In genomic region chr20:3795511-3796468, GRCh38 we compare ENCODE assay signal across 8 cellular contexts. TPM values are rescaled to one million over a fixed set of nuclear protein-coding genes. Genes with fewer than 3 reads are reported as not detected.
DNase-seq lines count a peak whose midpoint lies in the region; ATAC-seq, FAIRE-seq and TF ChIP-seq lines count a peak whose summit lies in the region.

CDC25B (plus strand) TSS chr20:3796310; CDS start chr20:3796532, 222 bp downstream.

- H3K9ac ChIP-seq in HUES48 (ENCODE audit: low read depth, low read length) (peak within 1 kb of the TSS; percentile 32), H1 (replicated peaks in 1 of 4; ENCODE audit: extremely low read depth in 1 of 4, low read depth in 3 of 4, low read length in 3 of 4) (peak within 1 kb of the TSS in 2 of 4 experiments; percentile 23 to 74; a peak in 5 of 7 replicates), mesendoderm (ENCODE audit: low read length) (peak within 1 kb of the TSS; percentile 89)

- H4K20me1 ChIP-seq in H1 (replicated peaks in 1 of 2; ENCODE audit: control insufficient read depth in 1 of 2, insufficient read depth in 2 of 2, low read length in 2 of 2), result peaks cover 0 to 3% of the 10 kb centered on the region in 2 experiments

- H3K23ac ChIP-seq in H1 (ENCODE audit: insufficient read length) (no peak within 1 kb of the TSS), mesendoderm (ENCODE audit: low read length) (peak within 1 kb of the TSS; percentile 66)

- H3K27me3 ChIP-seq in HUES48 (ENCODE audit: control insufficient read depth, insufficient read depth, low read length) (no peaks in the 10 kb centered on the region), H1 (replicated peaks in 1 of 4; ENCODE audit: control insufficient read depth in 3 of 4, extremely low read depth in 1 of 4, insufficient read depth in 3 of 4, low read length in 3 of 4) (peaks cover 0 to 3% (median 0%) of the 10 kb centered on the region in 4 experiments; a peak in 1 of 7 replicates), mesendoderm (ENCODE audit: insufficient read depth, low read length, poor library complexity) (no peaks in the 10 kb centered on the region)

- H2BK15ac ChIP-seq in H1 (ENCODE audit: low read length) (peak within 1 kb of the TSS; percentile 88; the same call in 1 of the 2 replicates), mesendoderm (replicated peaks; ENCODE audit: low read depth) (no peak within 1 kb of the TSS)

- peak within 1 kb of the TSS; percentile 63 to 98 for H3K4me2 ChIP-seq in H1 (ENCODE audit: insufficient read depth in 1 of 2, low read depth in 2 of 2, low read length in 2 of 2)
- H3K4me2 ChIP-seq in mesendoderm (ENCODE audit: low read length), result peak within 1 kb of the TSS; percentile 99

- H3K79me1 ChIP-seq in H1 (ENCODE audit: low read depth, low read length) (no peaks in the 10 kb centered on the region; the same call in 1 of the 2 replicates), mesendoderm (ENCODE audit: low read length) (peaks cover 1% of the 10 kb centered on the region)

- H2BK20ac ChIP-seq in H1 (ENCODE audit: low read length), result 0 out of 2 replicates have a peak within 1 kb of the TSS, but pooled peaks have one; percentile 21

- no peak for FAIRE-seq in H1 (lab: Jason Lieb, UNC)

- H3K4me3 ChIP-seq in HUES48 (ENCODE audit: low read depth, low read length) (peak within 1 kb of the TSS; percentile 65), H1 (ENCODE audit: extremely low read depth in 1 of 4, insufficient read depth in 2 of 4, low read depth in 3 of 4, low read length in 4 of 4) (peak within 1 kb of the TSS; percentile 30 to 85 (median 75)), mesendoderm (ENCODE audit: low read length) (peak within 1 kb of the TSS; percentile 68)

- ATAC-seq in GM21390 (IDR thresholded peaks at IDR 0.05; ENCODE audit: unreplicated experiment), result peak; percentile 66

- no peak within 1 kb of the TSS for H3K14ac ChIP-seq in H1 (ENCODE audit: insufficient read length)

- H3K23me2 ChIP-seq in H1 (ENCODE audit: low read depth, low read length), result peaks cover 9% of the 10 kb centered on the region; the same call in 1 of the 2 replicates

- H3K27ac ChIP-seq in HUES48 (ENCODE audit: low read depth, low read length) (peak within 1 kb of the TSS; percentile 48), H1 (ENCODE audit: low read depth, low read length) (peak within 1 kb of the TSS; percentile 61; the same call in 1 of the 2 replicates), mesendoderm (ENCODE audit: low read depth, low read length) (peak within 1 kb of the TSS; percentile 42)

- peak within 1 kb of the TSS; percentile 80; the same call in 1 of the 2 replicates for H2AFZ ChIP-seq in H1 (ENCODE audit: low read length)

- H2BK120ac ChIP-seq in H1 (replicated peaks; ENCODE audit: low read depth, low read length), result no peak within 1 kb of the TSS
- H2BK120ac ChIP-seq in mesendoderm (ENCODE audit: low read depth, low read length), result no peak within 1 kb of the TSS

- peak within 1 kb of the TSS; percentile 60; the same call in 1 of the 2 replicates for H2BK12ac ChIP-seq in H1 (ENCODE audit: low read depth, low read length)

- H4K8ac ChIP-seq in H1 (ENCODE audit: extremely low read depth, insufficient read depth, low read length), result peak within 1 kb of the TSS; percentile 57; the same call in 1 of the 2 replicates
- H4K8ac ChIP-seq in mesendoderm (ENCODE audit: low read depth, low read length), result no peak within 1 kb of the TSS

- H3K18ac ChIP-seq in H1 (ENCODE audit: extremely low read depth, low read length), result peak within 1 kb of the TSS; percentile 96
- peak within 1 kb of the TSS; percentile 86 for H3K18ac ChIP-seq in mesendoderm (ENCODE audit: low read length)

- POLR2A ChIA-PET in H1 (lab: Charles Lee; ENCODE audit: partially characterized antibody), result interaction anchor here (1.0 to 1.3 kb wide), 7 partner anchors 8 to 93 kb away, joined by 3 to 6 read pairs (median 4); partner anchors contain the start of genes ADISSP, CENPB, PANK2 and SPEF1

- H3K9me3 ChIP-seq in HUES48 (ENCODE audit: control insufficient read depth, insufficient read depth, low read length) (no peaks in the 10 kb centered on the region), H1 (ENCODE audit: insufficient read depth in 2 of 2, low read depth in 1 of 2, low read length in 1 of 2) (no peaks in the 10 kb centered on the region)

- peak within 1 kb of the TSS; percentile 55 for H4K5ac ChIP-seq in H1 (ENCODE audit: insufficient read length, low read depth, low read length)
- H4K5ac ChIP-seq in mesendoderm (ENCODE audit: low read length), result no peak within 1 kb of the TSS

- H3K56ac ChIP-seq in H1 (replicated peaks; ENCODE audit: insufficient read length, low read depth, low read length) (peak within 1 kb of the TSS; percentile 89), mesendoderm (ENCODE audit: low read length) (peak within 1 kb of the TSS; percentile 98)

- WGBS in H1 (ENCODE audit: extremely low coverage in 1 of 2, insufficient coverage in 1 of 2, insufficient read length in 1 of 2, insufficient replicate concordance in 2 of 2, low coverage in 1 of 2, low lambda C conversion rate in 2 of 2, missing lambda C conversion rate in 1 of 2), 2 experiments, result 3% methylated on average over 47 of the region's 69 CpGs; no CpG with 5 or more reads in 1 of the 2 experiments
- no CpG with 5 or more reads among the region's 69 CpGs for WGBS in mesendoderm (ENCODE audit: extremely low coverage, insufficient coverage, low lambda C conversion rate)

- TF ChIP-seq CTCF in H1 (IDR thresholded peaks at IDR 0.05; ENCODE audit: control extremely low read depth in 1 of 3, insufficient read depth in 1 of 3, low read depth in 1 of 3, low read length in 3 of 3), result peak in 2 of 3 experiments; percentile 23 to 45; a peak in 2 of 4 replicates

- H3K4ac ChIP-seq in H1 (replicated peaks; ENCODE audit: insufficient read length, low read depth, low read length) (peak within 1 kb of the TSS; percentile 88), mesendoderm (ENCODE audit: low read depth, low read length) (peak within 1 kb of the TSS; percentile 66)

- H3K4me1 ChIP-seq in HUES48 (ENCODE audit: control insufficient read depth, insufficient read depth, low read length) (peaks cover 30% of the 10 kb centered on the region), H1 (replicated peaks in 1 of 4; ENCODE audit: control insufficient read depth in 3 of 4, insufficient read depth in 4 of 4, low read length in 3 of 4) (peaks cover 5 to 32% (median 25%) of the 10 kb centered on the region in 4 experiments), mesendoderm (ENCODE audit: control insufficient read depth, low read depth, low read length) (peaks cover 13% of the 10 kb centered on the region)

- H2BK5ac ChIP-seq in H1 (ENCODE audit: low read depth, low read length) (peak within 1 kb of the TSS; percentile 90; the same call in 1 of the 2 replicates), mesendoderm (ENCODE audit: low read length) (peak within 1 kb of the TSS; percentile 49)

- CTCF ChIA-PET in H1 (lab: Charles Lee; ENCODE audit: partially characterized antibody), result interaction anchor here (0.8 to 2.6 kb wide), 3 partner anchors 10 to 59 kb away, joined by 3 to 16 read pairs (median 9); no protein-coding TSS in a partner anchor

- H3K79me2 ChIP-seq in H1 (ENCODE audit: control insufficient read depth in 1 of 2, insufficient read depth in 2 of 2, low read length in 2 of 2), result no peaks in the 10 kb centered on the region; a peak in 1 of 4 replicates
- H3K79me2 ChIP-seq in mesendoderm (ENCODE audit: control insufficient read depth, insufficient read depth, low read length), result no peaks in the 10 kb centered on the region

- peak; percentile 17 to 32; a peak in 2 of 4 replicates for TF ChIP-seq RAD21 in H1 (IDR thresholded peaks at IDR 0.05 in 1 of 2, conservative IDR thresholded peaks at IDR 0.05 in 1 of 2; ENCODE audit: low read depth in 2 of 2, low read length in 2 of 2)

- H2AK5ac ChIP-seq in H1 (ENCODE audit: low read depth, low read length) (no peak within 1 kb of the TSS), mesendoderm (ENCODE audit: low read length) (peak within 1 kb of the TSS; percentile 45)

- DNase-seq in COR-L47 (lab: John Stamatoyannopoulos, UW), result peak; percentile 95
- DNase-seq in NOMO-1 treated with dmso at 0.1 percent for 144 hours (lab: John Stamatoyannopoulos, UW; ENCODE audit: unreplicated experiment), result peak; percentile 71
- peak; percentile 74 to 80 for DNase-seq in activated CD8-positive, alpha-beta memory T cell treated with anti-CD3 and anti-CD28 coated beads for 4 hours (ENCODE audit: low read depth in 2 of 2)
- DNase-seq in H1 (ENCODE audit: low read depth in 1 of 2, low spot score in 2 of 2), result peak; percentile 56 to 87
- DNase-seq in mesendoderm, result peak; percentile 94
- peak; percentile 70 for DNase-seq in stimulated activated CD8-positive, alpha-beta memory T cell treated with anti-CD3 and anti-CD28 coated beads, Interleukin-15, amount 100 ng/mL, for 24 hours (ENCODE audit: low read depth)

- no peak; a peak in 1 of 3 replicates for TF ChIP-seq POLR2A in H1 (IDR thresholded peaks at IDR 0.05; ENCODE audit: control extremely low read depth in 1 of 2, low read depth in 2 of 2, low read length in 2 of 2)

- H3K36me3 ChIP-seq in HUES48 (ENCODE audit: control insufficient read depth, insufficient read depth, low read length) (peaks cover 7% of the 10 kb centered on the region; the same call in 1 of the 2 replicates), H1 (ENCODE audit: control insufficient read depth in 2 of 4, insufficient read depth in 4 of 4, low read length in 3 of 4) (no peaks in the 10 kb centered on the region), mesendoderm (ENCODE audit: control insufficient read depth, insufficient read depth, low read length) (no peaks in the 10 kb centered on the region)

- TF ChIP-seq EP300 in H1 (IDR thresholded peaks at IDR 0.05; ENCODE audit: borderline replicate concordance in 1 of 2, low read depth in 2 of 2, low read length in 2 of 2), result no peak

- peak within 1 kb of the TSS; percentile 68 for H4K91ac ChIP-seq in H1 (replicated peaks; ENCODE audit: insufficient read length, low read length)

TF ChIP-seq in H1, 55 proteins besides CTCF, POLR2A, EP300 and RAD21 (continues in another document):
- TF ChIP-seq BACH1 (IDR thresholded peaks at IDR 0.05; ENCODE audit: low read length), result no peak
- no peak for TF ChIP-seq RFX5 (IDR thresholded peaks at IDR 0.05; ENCODE audit: borderline replicate concordance, low read depth, low read length)

RNA-seq across cellular contexts. Expression of gene CDC25B, which starts in this region (rescaled TPM):
- 30.3 and 31.2 TPM in 2 replicates for total RNA-seq in H1 (2021; fragmentation: NEBNext Ultra II Directional; extraction: Animal tissue kit (Norgen Biotek cat#: 25700))
- polyA plus RNA-seq in H1 (2011; rRNA removed), result 21.7 and 32.4 TPM in 2 replicates
- polyA plus RNA-seq in H1 (2011; cell fraction: cytosol; rRNA removed), result 21.8 TPM
- 69.1 TPM for polyA plus RNA-seq in H1 (2011; cell fraction: nucleus; rRNA removed)
- polyA plus RNA-seq in H1 (2012, experiment 1 of 2), result 28.3 to 33.6 TPM (median 29.7 TPM) in 4 replicates
- 28.7 TPM for polyA plus RNA-seq in H1 (2012, experiment 2 of 2)
- 18.1 TPM for polyA plus RNA-seq in H1 (2013, experiment 1 of 2)
- 16.5 TPM for polyA plus RNA-seq in H1 (2013, experiment 2 of 2)
- 12.9 and 21.6 TPM in 2 replicates for polyA minus RNA-seq in H1 (2011; rRNA and poly(A)+ RNA removed)
- 19.9 TPM for polyA minus RNA-seq in H1 (2011; cell fraction: cytosol; rRNA and poly(A)+ RNA removed)
- polyA minus RNA-seq in H1 (2011; cell fraction: nucleus; rRNA and poly(A)+ RNA removed), result 16.8 TPM
- polyA plus RNA-seq in mesendoderm (2013, experiment 1 of 2), result 7.9 TPM
- polyA plus RNA-seq in mesendoderm (2013, experiment 2 of 2), result 8.4 TPM

Comparison
In these comparisons a context has a peak if more than half of its experiments do, and no peak if none do; other contexts are left out.
1. Peak in every context shown above with its lines: DNase-seq, ATAC-seq, H3K4me3 ChIP-seq and H3K27ac ChIP-seq.